In the genomic region with DNA sequence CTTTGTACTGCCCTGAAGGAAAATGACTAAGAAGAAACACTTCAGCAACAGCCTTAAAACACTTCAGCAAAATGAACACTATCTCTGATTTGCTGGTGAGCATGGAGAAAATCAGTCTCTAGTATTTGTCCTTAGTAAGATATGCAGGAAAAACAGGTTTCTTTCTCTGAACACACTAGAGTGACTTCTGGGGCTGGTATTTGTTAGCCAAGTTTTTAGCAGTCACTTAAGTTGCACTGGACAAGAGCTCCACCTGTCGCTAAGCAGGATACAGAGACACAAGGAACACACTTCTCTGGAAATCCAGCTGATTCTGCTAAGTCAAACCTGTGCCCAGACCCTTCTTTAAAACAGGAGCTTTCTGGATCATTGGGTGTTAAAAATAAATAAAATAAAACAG, we compare ENCODE assay signal across 1 cellular context.
TF ChIP-seq lines count a peak whose summit lies in the region.

No MANE protein-coding gene starts in this region.

TF ChIP-seq in endothelial cell of umbilical vein, 7 proteins besides CTCF, POLR2A, EP300 and RAD21 (continued from another document):
- no peak for TF ChIP-seq GATA2 (IDR thresholded peaks at IDR 0.05; ENCODE audit: insufficient read depth, insufficient read length, low read depth, low read length)
